In the genomic region with DNA sequence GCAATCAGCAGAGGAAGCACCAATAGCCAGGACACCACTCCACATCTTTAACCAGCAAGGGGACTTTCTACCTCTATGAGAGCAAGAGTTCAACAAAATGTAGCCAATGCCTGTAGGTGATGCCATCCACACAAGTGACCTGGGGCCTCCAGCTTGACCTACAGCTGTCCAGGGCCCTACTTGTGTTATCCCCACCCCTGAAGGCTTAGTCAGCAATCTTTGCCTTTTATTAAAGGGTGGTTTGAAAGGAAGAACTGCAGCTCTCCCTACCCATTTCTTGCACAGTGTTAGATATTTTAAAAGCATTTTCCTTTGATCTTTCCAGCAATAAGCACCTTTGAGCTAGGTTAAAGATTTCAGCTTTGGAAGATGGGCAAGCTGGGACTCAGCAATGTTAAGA, we compare ENCODE assay signal across 29 cellular contexts.
"Had no signal": no experiment of that assay in that cellular context is flagged by ENCODE, and none has a peak within 500 bp of the region (broad histone marks: within the 10 kb centered on the region; RNA-seq: fewer than 3 reads in every experiment).

No MANE protein-coding gene starts in this region.

- H3K9me3 ChIP-seq: left lung, neutrophil, right atrium auricular region, suprapubic skin, thoracic aorta, tibial artery, uterus had no signal

- H3K27me3 Mint-ChIP-seq: stimulated activated naive CD8-positive, alpha-beta T cell treated with anti-CD3 and anti-CD28 coated beads, Interleukin-15, Interleukin-2, amounts not matched to agents 100 ng/mL and 50 ng/mL, for 24 hours had no signal

- H3K27me3 ChIP-seq: left lung, neural progenitor cell, neutrophil, right atrium auricular region, suprapubic skin, tibial artery, uterus had no signal

- H3K4me3 ChIP-seq: left lung, lung, neural progenitor cell, right atrium auricular region, skin epidermis, suprapubic skin, thoracic aorta, tibial artery, uterus had no signal

- H3K36me3 Mint-ChIP-seq: mesothelial cell of epicardium; naive B cell; natural killer cell; neural progenitor cell; stimulated activated naive B cell treated with anti-CD40 and anti-IgM and Interleukin-4, amounts not matched to agents 10 μg/mL and 1 μg/mL and 100 μg/mL, for 72 hours had no signal

- ATAC-seq: left colon; left lung; natural killer cell; sciatic nerve; stimulated activated naive B cell treated with anti-CD40 and anti-IgM and Interleukin-4, amounts not matched to agents 10 μg/mL and 1 μg/mL and 100 μg/mL, for 72 hours had no signal

- H3K4me3 Mint-ChIP-seq: mesothelial cell of epicardium; naive B cell; natural killer cell; nephron progenitor cell; stimulated activated naive B cell treated with anti-CD40 and anti-IgM and Interleukin-4, amounts not matched to agents 10 μg/mL and 1 μg/mL and 100 μg/mL, for 72 hours; stimulated activated naive CD8-positive, alpha-beta T cell treated with anti-CD3 and anti-CD28 coated beads, Interleukin-15, Interleukin-2, amounts not matched to agents 100 ng/mL and 50 ng/mL, for 24 hours had no signal

- H3K27ac ChIP-seq: left lung, neural progenitor cell, neutrophil, parathyroid adenoma, right atrium auricular region, skin epidermis, suprapubic skin, thoracic aorta, tibial artery, uterus had no signal

- H3K4me1 Mint-ChIP-seq: natural killer cell had no signal

- H3K9me3 Mint-ChIP-seq: naive B cell; natural killer cell; stimulated activated naive B cell treated with anti-CD40 and anti-IgM and Interleukin-4, amounts not matched to agents 10 μg/mL and 1 μg/mL and 100 μg/mL, for 72 hours; stimulated activated naive CD8-positive, alpha-beta T cell treated with anti-CD3 and anti-CD28 coated beads, Interleukin-15, Interleukin-2, amounts not matched to agents 100 ng/mL and 50 ng/mL, for 24 hours had no signal

- H3K4me1 ChIP-seq: left lung, parathyroid adenoma, tibial artery, uterus had no signal

- H3K4me2 ChIP-seq: neural progenitor cell had no signal

- FAIRE-seq: kidney had no signal

- H3K36me3 ChIP-seq: left lung, neural progenitor cell, neutrophil, right atrium auricular region, suprapubic skin, thoracic aorta, tibial artery, uterus had no signal

- H3K27ac Mint-ChIP-seq: mesothelial cell of epicardium; natural killer cell; nephron progenitor cell; neural progenitor cell; progenitor cell of endocrine pancreas; stimulated activated naive B cell treated with anti-CD40 and anti-IgM and Interleukin-4, amounts not matched to agents 10 μg/mL and 1 μg/mL and 100 μg/mL, for 72 hours; stimulated activated naive CD8-positive, alpha-beta T cell treated with anti-CD3 and anti-CD28 coated beads, Interleukin-15, Interleukin-2, amounts not matched to agents 100 ng/mL and 50 ng/mL, for 24 hours had no signal

- DNase-seq: hippocampal formation; kidney; left colon; left lung; mesendoderm; naive B cell; natural killer cell; nephron progenitor cell; occipital lobe; stimulated activated CD4-positive, alpha-beta T cell treated with anti-CD3 and anti-CD28 coated beads, Interleukin-12 subunit alpha, Interleukin-12 subunit beta, amount 100 ng/mL, for 4 hours; stimulated activated CD4-positive, alpha-beta T cell treated with anti-CD3 and anti-CD28 coated beads, Interleukin-15, amount 100 ng/mL, for 24 hours; stimulated activated CD4-positive, alpha-beta T cell treated with anti-CD3 and anti-CD28 coated beads, Interleukin-2, amount 100 ng/mL, for 24 hours; stimulated activated CD4-positive, alpha-beta T cell treated with anti-CD3 and anti-CD28 coated beads, Interleukin-4, amount 100 ng/mL, for 1 hour; stimulated activated naive B cell treated with anti-CD40 and anti-IgM and Interleukin-4, amounts not matched to agents 10 μg/mL and 1 μg/mL and 100 μg/mL, for 72 hours; trophoblast cell; uterus had no signal
